ENCODE assay signal across 9 cellular contexts in the genomic region with DNA sequence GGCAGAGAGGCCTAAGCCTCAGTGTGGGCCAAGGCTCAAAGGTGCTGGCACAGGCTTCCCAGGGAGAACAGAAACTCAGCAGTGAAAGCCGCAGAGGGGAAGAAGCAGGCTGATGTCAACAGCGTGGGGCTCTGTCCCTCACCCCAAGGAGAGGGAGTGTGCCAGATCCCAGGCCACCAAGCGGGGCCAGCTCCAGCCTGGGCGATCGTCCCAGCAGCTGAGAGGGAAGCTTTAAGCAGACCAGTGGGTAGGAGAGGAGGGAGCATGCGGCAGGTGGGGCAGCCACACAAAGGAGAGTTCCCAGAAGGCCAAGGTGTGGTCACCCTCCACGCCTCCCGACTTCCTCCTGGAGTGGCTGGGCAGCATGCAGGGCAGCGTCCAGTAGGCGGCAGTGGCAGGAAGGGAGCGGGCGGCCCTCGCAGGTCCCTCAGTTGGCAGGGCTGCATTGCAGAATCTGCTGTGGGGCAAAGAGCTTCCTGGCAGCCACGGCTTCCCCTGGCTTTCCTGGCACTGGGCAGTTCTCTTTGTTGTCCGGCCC. TPM values are rescaled to one million over a fixed set of nuclear protein-coding genes. Genes with fewer than 3 reads are reported as not detected.
DNase-seq lines count a peak whose midpoint lies in the region; ATAC-seq, FAIRE-seq and TF ChIP-seq lines count a peak whose summit lies in the region.
"Had no signal": no experiment of that assay in that cellular context is flagged by ENCODE, and none has a peak within 500 bp of the region (broad histone marks: within the 10 kb centered on the region; RNA-seq: fewer than 3 reads in every experiment).

No MANE protein-coding gene starts in this region.

- no peak for FAIRE-seq in astrocyte (lab: Jason Lieb, UNC)
- FAIRE-seq: islet of Langerhans had no signal

- H3K27me3 ChIP-seq in astrocyte (ENCODE audit: insufficient read depth, low read length) (no peaks in the 10 kb centered on the region), tibial artery (no peaks in the 10 kb centered on the region)

- no peak overlapping the region for H3K9ac ChIP-seq in astrocyte (ENCODE audit: low read length)

- no peak overlapping the region for H3K4me2 ChIP-seq in astrocyte (ENCODE audit: low read length)

- no peaks in the 10 kb centered on the region for H3K27me3 Mint-ChIP-seq in T-helper 2 cell treated with Interferon-gamma antibody and Interleukin-4, amounts not matched to agents 5 μg/mL and 100 μg/mL, for 36 hours (ENCODE audit: low read depth)
- peaks cover 2% of the 10 kb centered on the region for H3K27me3 Mint-ChIP-seq in astrocyte (ENCODE audit: low read depth, unreplicated experiment)

- intact Hi-C loops in lower leg skin (cut with DNase I; ENCODE audit: low total_unique reads) = no loop called here
- intact Hi-C loops in tibial artery (cut with DNase I; ENCODE audit: low total_unique reads) = no loop called here

- peak overlapping the region; percentile 26 for H2AFZ ChIP-seq in astrocyte (ENCODE audit: low read depth, low read length)

- H3K4me1 Mint-ChIP-seq in T-helper 2 cell treated with Interferon-gamma antibody and Interleukin-4, amounts not matched to agents 5 μg/mL and 100 μg/mL, for 36 hours (ENCODE audit: low read depth) = peaks cover 44% of the 10 kb centered on the region
- peaks cover 11% of the 10 kb centered on the region for H3K4me1 Mint-ChIP-seq in astrocyte (ENCODE audit: low read depth, unreplicated experiment)

- no peaks in the 10 kb centered on the region for H3K79me2 ChIP-seq in astrocyte (ENCODE audit: insufficient read depth, low read length)

- H3K4me1 ChIP-seq in astrocyte (ENCODE audit: insufficient read depth, low read length) (peaks cover 4% of the 10 kb centered on the region), tibial artery (peaks cover 11 to 73% (median 56%) of the 10 kb centered on the region in 4 donors)

- WGBS in lower leg skin, 2 donors = 37 to 54% methylated on average over 12 to 13 of the region's 15 CpGs

- peak overlapping the region; percentile 89 for H3K27ac Mint-ChIP-seq in T-helper 2 cell treated with Interferon-gamma antibody and Interleukin-4, amounts not matched to agents 5 μg/mL and 100 μg/mL, for 36 hours
- H3K27ac Mint-ChIP-seq in astrocyte (ENCODE audit: unreplicated experiment) = no peak overlapping the region

- TF ChIP-seq CTCF in astrocyte (IDR thresholded peaks at IDR 0.05; ENCODE audit: insufficient read depth, low read depth, low read length) (no peak), lower leg skin (IDR thresholded peaks at IDR 0.05) (no peak), tibial artery (IDR thresholded peaks at IDR 0.05) (peak; percentile 63 to 77)

- H3K4me3 Mint-ChIP-seq in T-helper 2 cell treated with Interferon-gamma antibody and Interleukin-4, amounts not matched to agents 5 μg/mL and 100 μg/mL, for 36 hours = no peak overlapping the region
- H3K4me3 Mint-ChIP-seq in astrocyte (ENCODE audit: unreplicated experiment) = no peak overlapping the region

- H3K9me3 Mint-ChIP-seq in T-helper 2 cell treated with Interferon-gamma antibody and Interleukin-4, amounts not matched to agents 5 μg/mL and 100 μg/mL, for 36 hours = no peaks in the 10 kb centered on the region
- H3K9me3 Mint-ChIP-seq in astrocyte (ENCODE audit: unreplicated experiment) = no peaks in the 10 kb centered on the region

- no peak for TF ChIP-seq POLR2A in lower leg skin (IDR thresholded peaks at IDR 0.05)

- H3K9me3 ChIP-seq in astrocyte (ENCODE audit: insufficient read depth, low read depth, low read length) (no peaks in the 10 kb centered on the region), tibial artery (no peaks in the 10 kb centered on the region)

- peaks cover 16% of the 10 kb centered on the region for H4K20me1 ChIP-seq in astrocyte (ENCODE audit: insufficient read depth, low read length)

- no peak overlapping the region for H3K27ac ChIP-seq in astrocyte (ENCODE audit: low read depth, low read length)
- peak overlapping the region; percentile 71 to 73 for H3K27ac ChIP-seq in tibial artery

- H3K36me3 Mint-ChIP-seq in T-helper 2 cell treated with Interferon-gamma antibody and Interleukin-4, amounts not matched to agents 5 μg/mL and 100 μg/mL, for 36 hours (ENCODE audit: low read depth) = peaks cover 36% of the 10 kb centered on the region
- H3K36me3 Mint-ChIP-seq in astrocyte (ENCODE audit: low read depth, unreplicated experiment) = peaks cover 13% of the 10 kb centered on the region

- no peak for DNase-seq in T-helper 2 cell treated with Interferon-gamma antibody and Interleukin-4, amounts not matched to agents 5 μg/mL and 100 μg/mL, for 36 hours (ENCODE audit: low spot score)
- DNase-seq in T-helper 2 cell (no peak), astrocyte (ENCODE audit: low read depth) (no peak), lower leg skin (ENCODE audit: low spot score in 2 of 2) (peak; percentile 73 to 94), tibial artery (peak; percentile 80 to 93), NCI-H187 treated with DMSO at 0.1 percent for 48 hours (lab: John Stamatoyannopoulos, UW) (no peak), RKO (ENCODE audit: low spot score) (no peak)

- ATAC-seq in GM19455 (IDR thresholded peaks at IDR 0.05; ENCODE audit: unreplicated experiment) = no peak

- H3K4me3 ChIP-seq in astrocyte (ENCODE audit: insufficient read depth, low read depth, low read length) (no peak overlapping the region), lower leg skin (ENCODE audit: low read depth, poor library complexity, severe bottlenecking) (no peak overlapping the region), tibial artery (no peak overlapping the region)

- H3K36me3 ChIP-seq in astrocyte (ENCODE audit: insufficient read depth, low read length) (no peaks in the 10 kb centered on the region), tibial artery (peaks cover 5 to 30% (median 8%) of the 10 kb centered on the region in 3 donors)

RNA-seq across cellular contexts. Expression of gene SYNGR2, which starts 6.0 kb away (rescaled TPM):
- total RNA-seq in astrocyte (75.0 and 82.2 TPM in 2 replicates), lower leg skin (100 to 1,000 TPM in 3 of 4 donors, 10 to 100 TPM in 1; 97.9 to 169 (median 144) TPM)

RNA-seq across cellular contexts. Expression of gene TK1, which starts 12.5 kb away (rescaled TPM):
- 5.2 and 7.5 TPM in 2 replicates for total RNA-seq in astrocyte
- 1 to 10 TPM; 1.7 to 4.1 (median 2.9) TPM for total RNA-seq in lower leg skin

RNA-seq across cellular contexts. Expression of gene AFMID, which starts 12.8 kb away (rescaled TPM):
- 48.5 and 53.7 TPM in 2 replicates for total RNA-seq in astrocyte
- 10 to 100 TPM; 41.4 to 77.7 (median 59.7) TPM for total RNA-seq in lower leg skin

RNA-seq across cellular contexts. Expression of gene C17orf99, which starts 28.2 kb away (rescaled TPM):
- not detected in 2 replicates for total RNA-seq in astrocyte
- 1 to 10 TPM in 1 of 4 donors, under 1 TPM in 3; 0.42 to 1.6 (median 0.62) TPM for total RNA-seq in lower leg skin

RNA-seq across cellular contexts. Expression of gene BIRC5, which starts 39.7 kb away (rescaled TPM):
- 3.3 and 5.8 TPM in 2 replicates for total RNA-seq in astrocyte
- total RNA-seq in lower leg skin = 1 to 10 TPM; 1.8 to 6.7 (median 3.9) TPM

Comparison
In these comparisons a context has a peak if more than half of its experiments do, and no peak if none do; other contexts are left out.
1. DNase-seq: peak in lower leg skin (2 of 2) and tibial artery (2 of 2); none in T-helper 2 cell treated with Interferon-gamma antibody and Interleukin-4, amounts not matched to agents 5 μg/mL and 100 μg/mL, for 36 hours (single experiment), T-helper 2 cell (0 of 5), astrocyte (single experiment), NCI-H187 treated with DMSO at 0.1 percent for 48 hours (single experiment) and RKO (single experiment).
2. CTCF ChIP-seq: peak in tibial artery (2 of 2); none in astrocyte (single experiment) and lower leg skin (0 of 3).